1 cellular context compared by ENCODE assay signal in genomic region chr17:40129498-40129897, GRCh38.
TF ChIP-seq lines count a peak whose summit lies in the region.

No MANE protein-coding gene starts in this region.

TF ChIP-seq in GM23338, 12 proteins besides CTCF, POLR2A, EP300 and RAD21:
- no peak for TF ChIP-seq CREB1 (CRISPR knock-in tag; IDR thresholded peaks at IDR 0.05; ENCODE audit: low read depth)
- TF ChIP-seq POLR2AphosphoS5 (IDR thresholded peaks at IDR 0.05; ENCODE audit: low read depth) = no peak
- TF ChIP-seq EZH2 (IDR thresholded peaks at IDR 0.05; ENCODE audit: low read depth, unreplicated experiment) = no peak
- TF ChIP-seq ZNF331 (CRISPR knock-in tag; IDR thresholded peaks at IDR 0.05; ENCODE audit: low read depth) = no peak
- TF ChIP-seq ETS1 (IDR thresholded peaks at IDR 0.05) = no peak
- no peak for TF ChIP-seq REST (IDR thresholded peaks at IDR 0.05; ENCODE audit: unreplicated experiment)
- no peak for TF ChIP-seq ZNF114 (CRISPR knock-in tag; IDR thresholded peaks at IDR 0.05)
- no peak for TF ChIP-seq JUNB (IDR thresholded peaks at IDR 0.05; ENCODE audit: unreplicated experiment)
- TF ChIP-seq NANOG (IDR thresholded peaks at IDR 0.05; ENCODE audit: borderline replicate concordance) = no peak
- TF ChIP-seq, protein P1, sequence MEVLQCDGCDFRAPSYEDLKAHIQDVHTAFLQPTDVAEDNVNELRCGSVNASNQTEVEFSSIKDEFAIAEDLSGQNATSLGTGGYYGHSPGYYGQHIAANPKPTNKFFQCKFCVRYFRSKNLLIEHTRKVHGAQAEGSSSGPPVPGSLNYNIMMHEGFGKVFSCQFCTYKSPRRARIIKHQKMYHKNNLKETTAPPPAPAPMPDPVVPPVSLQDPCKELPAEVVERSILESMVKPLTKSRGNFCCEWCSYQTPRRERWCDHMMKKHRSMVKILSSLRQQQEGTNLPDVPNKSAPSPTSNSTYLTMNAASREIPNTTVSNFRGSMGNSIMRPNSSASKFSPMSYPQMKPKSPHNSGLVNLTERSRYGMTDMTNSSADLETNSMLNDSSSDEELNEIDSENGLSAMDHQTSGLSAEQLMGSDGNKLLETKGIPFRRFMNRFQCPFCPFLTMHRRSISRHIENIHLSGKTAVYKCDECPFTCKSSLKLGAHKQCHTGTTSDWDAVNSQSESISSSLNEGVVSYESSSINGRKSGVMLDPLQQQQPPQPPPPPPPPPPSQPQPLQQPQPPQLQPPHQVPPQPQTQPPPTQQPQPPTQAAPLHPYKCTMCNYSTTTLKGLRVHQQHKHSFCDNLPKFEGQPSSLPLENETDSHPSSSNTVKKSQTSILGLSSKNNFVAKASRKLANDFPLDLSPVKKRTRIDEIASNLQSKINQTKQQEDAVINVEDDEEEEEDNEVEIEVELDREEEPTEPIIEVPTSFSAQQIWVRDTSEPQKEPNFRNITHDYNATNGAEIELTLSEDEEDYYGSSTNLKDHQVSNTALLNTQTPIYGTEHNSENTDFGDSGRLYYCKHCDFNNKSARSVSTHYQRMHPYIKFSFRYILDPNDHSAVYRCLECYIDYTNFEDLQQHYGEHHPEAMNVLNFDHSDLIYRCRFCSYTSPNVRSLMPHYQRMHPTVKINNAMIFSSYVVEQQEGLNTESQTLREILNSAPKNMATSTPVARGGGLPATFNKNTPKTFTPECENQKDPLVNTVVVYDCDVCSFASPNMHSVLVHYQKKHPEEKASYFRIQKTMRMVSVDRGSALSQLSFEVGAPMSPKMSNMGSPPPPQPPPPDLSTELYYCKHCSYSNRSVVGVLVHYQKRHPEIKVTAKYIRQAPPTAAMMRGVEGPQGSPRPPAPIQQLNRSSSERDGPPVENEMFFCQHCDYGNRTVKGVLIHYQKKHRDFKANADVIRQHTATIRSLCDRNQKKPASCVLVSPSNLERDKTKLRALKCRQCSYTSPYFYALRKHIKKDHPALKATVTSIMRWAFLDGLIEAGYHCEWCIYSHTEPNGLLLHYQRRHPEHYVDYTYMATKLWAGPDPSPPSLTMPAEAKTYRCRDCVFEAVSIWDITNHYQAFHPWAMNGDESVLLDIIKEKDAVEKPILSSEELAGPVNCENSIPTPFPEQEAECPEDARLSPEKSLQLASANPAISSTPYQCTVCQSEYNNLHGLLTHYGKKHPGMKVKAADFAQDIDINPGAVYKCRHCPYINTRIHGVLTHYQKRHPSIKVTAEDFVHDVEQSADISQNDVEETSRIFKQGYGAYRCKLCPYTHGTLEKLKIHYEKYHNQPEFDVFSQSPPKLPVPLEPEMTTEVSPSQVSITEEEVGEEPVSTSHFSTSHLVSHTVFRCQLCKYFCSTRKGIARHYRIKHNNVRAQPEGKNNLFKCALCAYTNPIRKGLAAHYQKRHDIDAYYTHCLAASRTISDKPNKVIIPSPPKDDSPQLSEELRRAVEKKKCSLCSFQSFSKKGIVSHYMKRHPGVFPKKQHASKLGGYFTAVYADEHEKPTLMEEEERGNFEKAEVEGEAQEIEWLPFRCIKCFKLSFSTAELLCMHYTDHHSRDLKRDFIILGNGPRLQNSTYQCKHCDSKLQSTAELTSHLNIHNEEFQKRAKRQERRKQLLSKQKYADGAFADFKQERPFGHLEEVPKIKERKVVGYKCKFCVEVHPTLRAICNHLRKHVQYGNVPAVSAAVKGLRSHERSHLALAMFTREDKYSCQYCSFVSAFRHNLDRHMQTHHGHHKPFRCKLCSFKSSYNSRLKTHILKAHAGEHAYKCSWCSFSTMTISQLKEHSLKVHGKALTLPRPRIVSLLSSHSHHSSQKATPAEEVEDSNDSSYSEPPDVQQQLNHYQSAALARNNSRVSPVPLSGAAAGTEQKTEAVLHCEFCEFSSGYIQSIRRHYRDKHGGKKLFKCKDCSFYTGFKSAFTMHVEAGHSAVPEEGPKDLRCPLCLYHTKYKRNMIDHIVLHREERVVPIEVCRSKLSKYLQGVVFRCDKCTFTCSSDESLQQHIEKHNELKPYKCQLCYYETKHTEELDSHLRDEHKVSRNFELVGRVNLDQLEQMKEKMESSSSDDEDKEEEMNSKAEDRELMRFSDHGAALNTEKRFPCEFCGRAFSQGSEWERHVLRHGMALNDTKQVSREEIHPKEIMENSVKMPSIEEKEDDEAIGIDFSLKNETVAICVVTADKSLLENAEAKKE (CRISPR knock-in tag; IDR thresholded peaks at IDR 0.05) = no peak
- no peak for TF ChIP-seq EZH2phosphoT487 (IDR thresholded peaks at IDR 0.05; ENCODE audit: unreplicated experiment)
- no peak for TF ChIP-seq STAT1 (IDR thresholded peaks at IDR 0.05; ENCODE audit: unreplicated experiment)
TF ChIP-seq in GM23338: peak in this region for 0.
